In the genomic region with DNA sequence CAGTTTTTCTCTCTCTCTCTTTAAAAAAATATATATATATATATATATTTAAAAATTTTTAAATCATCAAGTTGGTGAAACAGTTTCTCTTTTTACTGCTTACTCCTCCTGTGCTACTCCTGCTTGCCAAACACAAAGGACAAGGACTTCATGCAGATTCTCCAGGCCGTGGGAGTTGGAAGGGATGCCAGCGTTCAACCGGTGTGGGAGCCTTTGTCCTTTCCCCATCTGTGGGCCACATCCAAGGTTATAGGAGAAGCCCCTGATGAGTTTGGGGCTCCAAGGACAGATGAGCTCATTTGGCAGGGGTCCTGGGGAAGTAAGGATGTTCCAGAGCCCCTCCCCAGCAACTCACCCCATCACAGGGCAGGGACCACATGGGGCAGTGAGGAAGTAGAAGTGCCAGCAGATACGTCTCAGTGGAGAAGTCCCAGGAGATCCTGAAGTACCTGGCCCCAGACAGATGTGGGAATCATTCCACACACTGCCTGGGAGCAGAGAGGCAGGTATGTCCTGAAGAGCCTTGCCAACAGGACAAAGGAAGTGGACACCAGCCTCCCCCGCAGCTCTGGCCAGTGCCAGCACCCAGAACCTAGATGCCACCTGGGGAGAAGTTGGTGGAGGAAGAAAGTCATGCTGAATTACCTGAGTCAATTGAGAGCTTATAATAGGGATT, we compare ENCODE assay signal across 27 cellular contexts. TPM values are rescaled to one million over a fixed set of nuclear protein-coding genes. Genes with fewer than 3 reads are reported as not detected.
DNase-seq lines count a peak whose midpoint lies in the region; ATAC-seq and TF ChIP-seq lines count a peak whose summit lies in the region.
"Had no signal": no experiment of that assay in that cellular context is flagged by ENCODE, and none has a peak within 500 bp of the region (broad histone marks: within the 10 kb centered on the region; RNA-seq: fewer than 3 reads in every experiment).

No MANE protein-coding gene starts in this region.

- H3K4me3 ChIP-seq in LNCaP clone FGC (ENCODE audit: low read depth, low read length) = 0 out of 2 replicates have a peak overlapping the region, but pooled peaks have one; percentile 7
- H3K4me3 ChIP-seq in MM.1S (ENCODE audit: low read length) = no peak overlapping the region
- H3K4me3 ChIP-seq: BLaER1 treated with 17β-estradiol and CSF1 and Interleukin-3, amounts not matched to agents 10 nM and 100 nM; MG63; upper lobe of right lung had no signal

- no peaks in the 10 kb centered on the region for H3K27me3 ChIP-seq in MM.1S (replicated peaks; ENCODE audit: insufficient read depth, low read length)
- H3K27me3 ChIP-seq: BLaER1 treated with 17β-estradiol and CSF1 and Interleukin-3, amounts not matched to agents 10 nM and 100 nM; MG63; upper lobe of right lung had no signal

- CTCF ChIA-PET in MCF 10A (lab: Yijun Ruan, JAX) = interaction anchor here (0.6 to 3.6 kb wide), 51 partner anchors 9 to 1733 kb away, joined by 3 to 33 read pairs (median 4); a partner anchor contains a TSS

- H3K9me3 ChIP-seq in MM.1S (replicated peaks; ENCODE audit: insufficient read depth, low read length) = no peaks in the 10 kb centered on the region
- H3K9me3 ChIP-seq: BLaER1 treated with 17β-estradiol and CSF1 and Interleukin-3, amounts not matched to agents 10 nM and 100 nM; Caco-2; MG63; upper lobe of right lung had no signal

- H3K36me3 Mint-ChIP-seq in MCF 10A (ENCODE audit: insufficient read depth, unreplicated experiment) = no peaks in the 10 kb centered on the region

- H3K27me3 Mint-ChIP-seq in MCF 10A (ENCODE audit: insufficient read depth, unreplicated experiment) = peaks cover 6% of the 10 kb centered on the region

- H3K36me3 ChIP-seq in MM.1S (replicated peaks; ENCODE audit: insufficient read depth, low read length) = no peaks in the 10 kb centered on the region
- H3K36me3 ChIP-seq: MG63 had no signal

- no peaks in the 10 kb centered on the region for H3K9me2 ChIP-seq in MM.1S (replicated peaks; ENCODE audit: insufficient read depth, low read length)

- no peaks in the 10 kb centered on the region for H4K20me1 ChIP-seq in MM.1S (ENCODE audit: insufficient read depth, low read length)
- H4K20me1 ChIP-seq: BLaER1 treated with 17β-estradiol and CSF1 and Interleukin-3, amounts not matched to agents 10 nM and 100 nM had no signal

- BruUV-seq in MCF 10A (replicated peaks; lab: Mats Ljungman, UMichigan) = no TSS peak

- TF ChIP-seq CTCF in LNCaP clone FGC (IDR thresholded peaks at IDR 0.05; ENCODE audit: control insufficient read depth, extremely low read depth, insufficient read depth) (no peak), MCF 10A (IDR thresholded peaks at IDR 0.05; ENCODE audit: unreplicated experiment) (no peak), MM.1S (IDR thresholded peaks at IDR 0.05; ENCODE audit: low read length) (no peak)

- H3K9me3 Mint-ChIP-seq in MCF 10A (ENCODE audit: unreplicated experiment) = no peaks in the 10 kb centered on the region
- H3K9me3 Mint-ChIP-seq: naive thymus-derived CD8-positive, alpha-beta T cell had no signal

- H3K4me1 ChIP-seq in MM.1S (ENCODE audit: low read length) = 0 out of 2 replicates have a peak, but pooled peaks cover 3% of the 10 kb centered on the region
- H3K4me1 ChIP-seq: upper lobe of right lung had no signal

- DNase-seq in LNCaP clone FGC (ENCODE audit: low read depth) (no peak), MCF 10A (ENCODE audit: unreplicated experiment) (peak; percentile 10), left lobe of liver (ENCODE audit: low spot score) (no peak), sciatic nerve (ENCODE audit: low spot score) (no peak), NCI-H2081 treated with DMSO at 0.1 percent for 48 hours (lab: John Stamatoyannopoulos, UW) (no peak), MM.1S (no peak)
- DNase-seq: activated CD4-positive, alpha-beta T cell treated with anti-CD3 and anti-CD28 coated beads for 48 hours; activated CD8-positive, alpha-beta memory T cell treated with anti-CD3 and anti-CD28 coated beads for 24 hours; activated effector memory CD4-positive, alpha-beta T cell treated with anti-CD3 and anti-CD28 coated beads, Interleukin-2, amount 50 U/mL, for 16 hours; effector CD8-positive, alpha-beta T cell; GOT3; heart left ventricle; islet precursor cell; MG63; NCI-H1930; stimulated activated CD4-positive, alpha-beta T cell treated with anti-CD3 and anti-CD28 coated beads, Interleukin-1b, Interleukin-23, amount 100 ng/mL, for 48 hours; stimulated activated naive CD4-positive, alpha-beta T cell treated with Interleukin-2 at 50 U/mL for 16 hours; upper lobe of right lung had no signal

- no peak overlapping the region for H3K4me2 ChIP-seq in MM.1S (ENCODE audit: low read depth, low read length)
- H3K4me2 ChIP-seq: BLaER1 treated with 17β-estradiol and CSF1 and Interleukin-3, amounts not matched to agents 10 nM and 100 nM had no signal

- H3K4me3 Mint-ChIP-seq in MCF 10A (ENCODE audit: unreplicated experiment) = no peak overlapping the region
- H3K4me3 Mint-ChIP-seq: activated naive CD8-positive, alpha-beta T cell; naive thymus-derived CD8-positive, alpha-beta T cell had no signal

- H3K9ac ChIP-seq in MM.1S (ENCODE audit: low read length) = no peak overlapping the region

- intact Hi-C loops in MCF 10A (cut with micrococcal nuclease) (no loop called here), sciatic nerve (cut with DNase I) (no loop called here)

- H3K4me1 Mint-ChIP-seq in MCF 10A (ENCODE audit: insufficient read depth, unreplicated experiment) = peaks cover 5% of the 10 kb centered on the region

- H3K79me2 ChIP-seq in MM.1S (ENCODE audit: low read length) = no peaks in the 10 kb centered on the region

- no peak overlapping the region for H3K27ac Mint-ChIP-seq in MCF 10A (ENCODE audit: low read depth, unreplicated experiment)
- H3K27ac Mint-ChIP-seq: activated naive CD8-positive, alpha-beta T cell had no signal

- no peak overlapping the region for H3K27ac ChIP-seq in MM.1S (ENCODE audit: low read length)
- H3K27ac ChIP-seq: BLaER1 treated with 17β-estradiol and CSF1 and Interleukin-3, amounts not matched to agents 10 nM and 100 nM; coronary artery; epithelial cell of prostate; heart left ventricle; upper lobe of right lung; WERI-Rb-1 had no signal

- POLR2A ChIA-PET in MCF 10A (lab: Yijun Ruan, JAX) = interaction anchor here (0.8 kb wide), 1 partner anchor 212 kb away, joined by 3 read pairs; no protein-coding TSS in a partner anchor

- no peaks in the 10 kb centered on the region for H3F3A ChIP-seq in MM.1S (ENCODE audit: insufficient read depth, low read length)

- ATAC-seq in left lobe of liver (peak; percentile 14), sciatic nerve (peak; percentile 16), GM19324 (IDR thresholded peaks at IDR 0.05; ENCODE audit: low FRiP score, unreplicated experiment) (no peak)

- H2AFZ ChIP-seq in MM.1S (ENCODE audit: low read length) = no peak overlapping the region

RNA-seq across cellular contexts. Expression of a gene that starts 36.6 kb away (rescaled TPM):
- total RNA-seq in MCF 10A (2022) = not detected in 2 replicates
- not detected for total RNA-seq in left lobe of liver
- not detected for total RNA-seq in sciatic nerve
- total RNA-seq: Caco-2; heart left ventricle; naive thymus-derived CD8-positive, alpha-beta T cell; osteocyte had no signal
